Comparison of ENCODE assay signal across 8 cellular contexts in genomic region chr3:185930393-185931107, GRCh38. TPM values are rescaled to one million over a fixed set of nuclear protein-coding genes. Genes with fewer than 3 reads are reported as not detected.
DNase-seq lines count a peak whose midpoint lies in the region; ATAC-seq and TF ChIP-seq lines count a peak whose summit lies in the region.

No MANE protein-coding gene starts in this region.

- no peak for ATAC-seq in effector memory CD8-positive, alpha-beta T cell (replicated peaks)
- ATAC-seq in HG02852 (IDR thresholded peaks at IDR 0.05; ENCODE audit: unreplicated experiment) (no peak), GM21515 (IDR thresholded peaks at IDR 0.05; ENCODE audit: unreplicated experiment) (no peak), HG02678 (IDR thresholded peaks at IDR 0.05; ENCODE audit: unreplicated experiment) (no peak)

- no peak overlapping the region for H3K27ac ChIP-seq in OCI-LY7 (ENCODE audit: low read depth, low read length, poor library complexity, severe bottlenecking)
- peak overlapping the region; percentile 74 for H3K27ac ChIP-seq in neutrophil
- peak overlapping the region in 1 of 3 donors; percentile 49 for H3K27ac ChIP-seq in thyroid gland

- 41 to 43% methylated on average over 3 of the region's 3 CpGs for WGBS in thyroid gland, 2 donors

- H3K36me3 Mint-ChIP-seq in effector memory CD8-positive, alpha-beta T cell (ENCODE audit: insufficient read depth): peaks cover 81% of the 10 kb centered on the region

- no peaks in the 10 kb centered on the region for H3K9me3 ChIP-seq in OCI-LY7 (ENCODE audit: low read length)
- H3K9me3 ChIP-seq in neutrophil: no peaks in the 10 kb centered on the region
- H3K9me3 ChIP-seq in thyroid gland: no peaks in the 10 kb centered on the region

- H3K9me3 Mint-ChIP-seq in effector memory CD8-positive, alpha-beta T cell: no peaks in the 10 kb centered on the region

- no peak for TF ChIP-seq POLR2A in thyroid gland (IDR thresholded peaks at IDR 0.05)

- peaks cover 98% of the 10 kb centered on the region for H3K36me3 ChIP-seq in OCI-LY7 (ENCODE audit: insufficient read depth, low read length)
- H3K36me3 ChIP-seq in neutrophil: peaks cover 10% of the 10 kb centered on the region
- H3K36me3 ChIP-seq in thyroid gland: peaks cover 3% of the 10 kb centered on the region in 2 donors

- no TSS peak for BruUV-seq in OCI-LY7 (replicated peaks; lab: Mats Ljungman, UMichigan)

- peak overlapping the region; percentile 97 to 100 for H3K4me3 Mint-ChIP-seq in effector memory CD8-positive, alpha-beta T cell

- peaks cover 77% of the 10 kb centered on the region for H3K4me1 ChIP-seq in OCI-LY7 (ENCODE audit: insufficient read depth, low read length, poor library complexity, severe bottlenecking)
- peaks cover 84 to 85% of the 10 kb centered on the region in 2 experiments for H3K4me1 ChIP-seq in neutrophil (ENCODE audit: control insufficient read depth in 1 of 2, insufficient read depth in 1 of 2, low read depth in 1 of 2, low read length in 1 of 2)
- H3K4me1 ChIP-seq in thyroid gland: peaks cover 74 to 81% of the 10 kb centered on the region in 2 donors

- CTCF ChIA-PET in OCI-LY7 (lab: Charles Lee; ENCODE audit: unreplicated experiment): interaction anchor here (1.4 kb wide), 1 partner anchor 13 kb away, joined by 4 read pairs; no protein-coding TSS in a partner anchor

- peaks cover 80 to 96% of the 10 kb centered on the region in 2 donors for H3K4me1 Mint-ChIP-seq in effector memory CD8-positive, alpha-beta T cell (ENCODE audit: low read depth in 2 of 2)

- H3K4me2 ChIP-seq in OCI-LY7 (ENCODE audit: low read length): peak overlapping the region; percentile 88

- peak overlapping the region; percentile 14 to 72 for H3K27ac Mint-ChIP-seq in effector memory CD8-positive, alpha-beta T cell

- no peaks in the 10 kb centered on the region for H3K27me3 Mint-ChIP-seq in effector memory CD8-positive, alpha-beta T cell

- H3K4me3 ChIP-seq in GM08714 (ENCODE audit: low read length) (peak overlapping the region; percentile 89), OCI-LY7 (ENCODE audit: low read depth, low read length, poor library complexity, severe bottlenecking) (peak overlapping the region; percentile 92), neutrophil (ENCODE audit: low read depth in 1 of 2, low read length in 1 of 2) (no peak overlapping the region), thyroid gland (replicated peaks in 1 of 3) (no peak overlapping the region)

- intact Hi-C loops in OCI-LY7 (cut with micrococcal nuclease; ENCODE audit: unreplicated experiment): loop anchor here (5.0 to 10.0 kb wide), 3 partner anchors 336 to 1118 kb away; partner anchors contain the start of gene VPS8
- intact Hi-C loops in thyroid gland (cut with DNase I): loop anchor here (10.0 kb wide), 1 partner anchor 106 kb away; the partner anchor contains the start of gene IGF2BP2

- POLR2A ChIA-PET in OCI-LY7 (lab: Charles Lee): interaction anchor here (0.6 to 2.1 kb wide), 5 partner anchors 9 to 43 kb away, joined by 3 to 9 read pairs (median 4); no protein-coding TSS in a partner anchor

- H3K79me2 ChIP-seq in OCI-LY7 (ENCODE audit: insufficient read depth, low read depth, low read length): peaks cover 100% of the 10 kb centered on the region

- no peaks in the 10 kb centered on the region for H3K27me3 ChIP-seq in neutrophil
- H3K27me3 ChIP-seq in thyroid gland: no peaks in the 10 kb centered on the region

- TF ChIP-seq CTCF in OCI-LY7 (conservative IDR thresholded peaks at IDR 0.05; ENCODE audit: low read length): no peak
- no peak for TF ChIP-seq CTCF in neutrophil (IDR thresholded peaks at IDR 0.05)
- no peak for TF ChIP-seq CTCF in thyroid gland (IDR thresholded peaks at IDR 0.05)

- no peaks in the 10 kb centered on the region for H3K9me2 ChIP-seq in OCI-LY7 (ENCODE audit: insufficient read depth, low read length)

- no peak for DNase-seq in OCI-LY7 (ENCODE audit: low spot score)
- DNase-seq in effector memory CD8-positive, alpha-beta T cell: no peak
- no peak for DNase-seq in thyroid gland

- no peak overlapping the region for H2AFZ ChIP-seq in OCI-LY7 (ENCODE audit: low read length)

- H4K20me1 ChIP-seq in OCI-LY7 (ENCODE audit: insufficient read depth, low read length): peaks cover 97% of the 10 kb centered on the region

RNA-seq across cellular contexts. Expression of gene TRA2B, which starts 7.3 kb away (rescaled TPM):
- total RNA-seq in OCI-LY7 (2014; rRNA removed; shearing (Covaris generic)): 349 and 420 TPM in 2 replicates
- total RNA-seq in OCI-LY7 (2022) (296 and 325 TPM in 2 replicates), thyroid gland (100 to 1,000 TPM; 162 to 237 (median 202) TPM)

Comparison
In these comparisons a context has a peak if more than half of its experiments do, and no peak if none do; other contexts are left out.
1. H3K4me3 ChIP-seq: peak in GM08714 (single experiment) and OCI-LY7 (single experiment); none in neutrophil (0 of 2) and thyroid gland (0 of 3).